Comparison of ENCODE assay signal across 2 cellular contexts in the genomic region with DNA sequence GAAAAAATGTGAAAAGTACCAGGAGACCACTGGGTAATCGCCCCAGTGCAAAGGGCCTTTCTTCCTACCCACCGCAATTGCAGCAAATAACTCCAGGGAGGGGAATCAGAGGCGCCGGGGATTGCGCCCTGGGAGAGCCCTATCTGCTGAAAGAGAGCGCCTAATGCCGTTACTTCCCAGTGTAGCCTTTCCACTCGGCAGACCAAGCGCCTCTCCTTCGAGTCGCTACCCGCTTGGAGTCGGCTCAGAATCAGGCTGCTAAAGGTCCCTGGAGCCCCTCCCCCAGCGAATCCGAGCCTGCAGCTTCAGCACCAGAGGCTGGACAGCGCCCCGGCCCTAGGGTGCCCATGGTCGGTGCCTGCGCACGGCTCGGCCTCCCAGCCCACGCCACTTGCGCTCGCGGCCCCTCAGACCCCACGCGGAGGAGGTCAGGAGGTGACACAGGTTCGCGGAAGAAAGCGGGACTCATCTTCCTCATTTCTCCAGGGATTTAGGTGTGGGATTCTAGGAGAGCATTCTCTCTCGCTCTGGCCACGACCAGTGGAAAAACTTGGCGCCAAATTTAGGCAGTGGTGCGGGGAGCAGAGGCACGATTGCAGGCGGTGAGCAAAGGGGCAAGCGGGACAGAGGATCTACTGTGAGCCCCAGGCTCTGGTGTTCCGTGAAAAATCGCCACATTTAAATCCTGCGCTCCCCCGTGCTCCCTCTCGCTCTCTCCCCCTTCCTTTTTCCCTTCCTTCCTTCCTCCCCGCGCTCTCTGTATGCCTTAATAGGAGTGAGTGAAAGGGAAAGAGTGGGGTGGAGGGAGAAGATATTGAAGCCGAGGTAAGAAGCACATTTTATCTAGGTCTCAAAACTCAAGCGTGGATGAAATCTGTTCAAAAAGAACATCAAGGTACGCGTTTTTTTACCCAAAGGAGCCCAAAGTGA.
TF ChIP-seq lines count a peak whose summit lies in the region.

No MANE protein-coding gene starts in this region.

TF ChIP-seq in GM23338, 12 proteins besides CTCF, POLR2A, EP300 and RAD21:
- TF ChIP-seq, protein P1, sequence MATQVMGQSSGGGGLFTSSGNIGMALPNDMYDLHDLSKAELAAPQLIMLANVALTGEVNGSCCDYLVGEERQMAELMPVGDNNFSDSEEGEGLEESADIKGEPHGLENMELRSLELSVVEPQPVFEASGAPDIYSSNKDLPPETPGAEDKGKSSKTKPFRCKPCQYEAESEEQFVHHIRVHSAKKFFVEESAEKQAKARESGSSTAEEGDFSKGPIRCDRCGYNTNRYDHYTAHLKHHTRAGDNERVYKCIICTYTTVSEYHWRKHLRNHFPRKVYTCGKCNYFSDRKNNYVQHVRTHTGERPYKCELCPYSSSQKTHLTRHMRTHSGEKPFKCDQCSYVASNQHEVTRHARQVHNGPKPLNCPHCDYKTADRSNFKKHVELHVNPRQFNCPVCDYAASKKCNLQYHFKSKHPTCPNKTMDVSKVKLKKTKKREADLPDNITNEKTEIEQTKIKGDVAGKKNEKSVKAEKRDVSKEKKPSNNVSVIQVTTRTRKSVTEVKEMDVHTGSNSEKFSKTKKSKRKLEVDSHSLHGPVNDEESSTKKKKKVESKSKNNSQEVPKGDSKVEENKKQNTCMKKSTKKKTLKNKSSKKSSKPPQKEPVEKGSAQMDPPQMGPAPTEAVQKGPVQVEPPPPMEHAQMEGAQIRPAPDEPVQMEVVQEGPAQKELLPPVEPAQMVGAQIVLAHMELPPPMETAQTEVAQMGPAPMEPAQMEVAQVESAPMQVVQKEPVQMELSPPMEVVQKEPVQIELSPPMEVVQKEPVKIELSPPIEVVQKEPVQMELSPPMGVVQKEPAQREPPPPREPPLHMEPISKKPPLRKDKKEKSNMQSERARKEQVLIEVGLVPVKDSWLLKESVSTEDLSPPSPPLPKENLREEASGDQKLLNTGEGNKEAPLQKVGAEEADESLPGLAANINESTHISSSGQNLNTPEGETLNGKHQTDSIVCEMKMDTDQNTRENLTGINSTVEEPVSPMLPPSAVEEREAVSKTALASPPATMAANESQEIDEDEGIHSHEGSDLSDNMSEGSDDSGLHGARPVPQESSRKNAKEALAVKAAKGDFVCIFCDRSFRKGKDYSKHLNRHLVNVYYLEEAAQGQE (IDR thresholded peaks at IDR 0.05; ENCODE audit: unreplicated experiment) = peak; percentile 100
- TF ChIP-seq EZH2phosphoT487 (IDR thresholded peaks at IDR 0.05; ENCODE audit: unreplicated experiment) (no peak), EZH2 (IDR thresholded peaks at IDR 0.05; ENCODE audit: low read depth, unreplicated experiment) (peak; percentile 12), CREB1 (CRISPR knock-in tag; IDR thresholded peaks at IDR 0.05; ENCODE audit: low read depth) (no peak), ZNF331 (CRISPR knock-in tag; IDR thresholded peaks at IDR 0.05; ENCODE audit: low read depth) (no peak), ZNF114 (CRISPR knock-in tag; IDR thresholded peaks at IDR 0.05) (no peak), STAT1 (IDR thresholded peaks at IDR 0.05; ENCODE audit: unreplicated experiment) (no peak)
- TF ChIP-seq, protein P2, sequence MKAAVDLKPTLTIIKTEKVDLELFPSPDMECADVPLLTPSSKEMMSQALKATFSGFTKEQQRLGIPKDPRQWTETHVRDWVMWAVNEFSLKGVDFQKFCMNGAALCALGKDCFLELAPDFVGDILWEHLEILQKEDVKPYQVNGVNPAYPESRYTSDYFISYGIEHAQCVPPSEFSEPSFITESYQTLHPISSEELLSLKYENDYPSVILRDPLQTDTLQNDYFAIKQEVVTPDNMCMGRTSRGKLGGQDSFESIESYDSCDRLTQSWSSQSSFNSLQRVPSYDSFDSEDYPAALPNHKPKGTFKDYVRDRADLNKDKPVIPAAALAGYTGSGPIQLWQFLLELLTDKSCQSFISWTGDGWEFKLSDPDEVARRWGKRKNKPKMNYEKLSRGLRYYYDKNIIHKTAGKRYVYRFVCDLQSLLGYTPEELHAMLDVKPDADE (IDR thresholded peaks at IDR 0.05) = no peak

TF ChIP-seq in SK-N-SH, 30 proteins besides CTCF, POLR2A, EP300 and RAD21 (continued from another document):
- TF ChIP-seq, protein P1 (IDR thresholded peaks at IDR 0.05; ENCODE audit: low read depth, low read length) = peak; percentile 98
- TF ChIP-seq, protein P3, sequence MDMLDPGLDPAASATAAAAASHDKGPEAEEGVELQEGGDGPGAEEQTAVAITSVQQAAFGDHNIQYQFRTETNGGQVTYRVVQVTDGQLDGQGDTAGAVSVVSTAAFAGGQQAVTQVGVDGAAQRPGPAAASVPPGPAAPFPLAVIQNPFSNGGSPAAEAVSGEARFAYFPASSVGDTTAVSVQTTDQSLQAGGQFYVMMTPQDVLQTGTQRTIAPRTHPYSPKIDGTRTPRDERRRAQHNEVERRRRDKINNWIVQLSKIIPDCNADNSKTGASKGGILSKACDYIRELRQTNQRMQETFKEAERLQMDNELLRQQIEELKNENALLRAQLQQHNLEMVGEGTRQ (IDR thresholded peaks at IDR 0.05; ENCODE audit: borderline replicate concordance, low read depth, low read length) = no peak
- TF ChIP-seq GABPA (IDR thresholded peaks at IDR 0.05; ENCODE audit: low read depth) = no peak
